ENCODE assay signal across 21 cellular contexts in genomic region chr3:165390171-165390570, GRCh38.
"Had no signal": no experiment of that assay in that cellular context is flagged by ENCODE, and none has a peak within 500 bp of the region (broad histone marks: within the 10 kb centered on the region; RNA-seq: fewer than 3 reads in every experiment).

No MANE protein-coding gene starts in this region.

- H3K9me3 ChIP-seq: prostate gland, sigmoid colon, testis, tibial artery, upper lobe of left lung had no signal

- H3K9ac ChIP-seq: neural progenitor cell had no signal

- ATAC-seq: effector memory CD8-positive, alpha-beta T cell; left cardiac atrium; left lung; naive thymus-derived CD4-positive, alpha-beta T cell; right cardiac atrium; stimulated activated memory B cell treated with anti-CD40 and anti-IgM and Interleukin-4, amounts not matched to agents 10 μg/mL and 1 μg/mL and 100 μg/mL, for 72 hours; stimulated activated naive CD8-positive, alpha-beta T cell treated with anti-CD3 and anti-CD28 coated beads, Interleukin-15, Interleukin-2, amounts not matched to agents 100 U/mL and 50 U/mL, for 24 hours had no signal

- H3K27me3 ChIP-seq: left lung, neural progenitor cell, sigmoid colon, spleen, testis, tibial artery, upper lobe of left lung had no signal

- H3K4me3 ChIP-seq: left lung, neural progenitor cell, prostate gland, sigmoid colon, spleen, testis, tibial artery, upper lobe of left lung had no signal

- H3K36me3 ChIP-seq: left lung, neural progenitor cell, prostate gland, sigmoid colon, spleen, tibial artery, upper lobe of left lung had no signal

- DNase-seq: cortex of kidney; effector memory CD8-positive, alpha-beta T cell; head of caudate nucleus; kidney; left cardiac atrium; left lung; mesenchymal stem cell; midbrain; naive thymus-derived CD4-positive, alpha-beta T cell; sigmoid colon; stimulated activated CD4-positive, alpha-beta T cell treated with anti-CD3 and anti-CD28 coated beads, Interleukin-4, amount 100 ng/mL, for 4 hours; stimulated activated naive CD8-positive, alpha-beta T cell treated with anti-CD3 and anti-CD28 coated beads, Interleukin-15, Interleukin-2, amounts not matched to agents 100 U/mL and 50 U/mL, for 24 hours; substantia nigra; testis; tibial artery had no signal

- H2AFZ ChIP-seq: neural progenitor cell had no signal

- H3K27ac ChIP-seq: left lung, neural progenitor cell, prostate gland, sigmoid colon, spleen, testis, tibial artery, upper lobe of left lung had no signal

- H3K4me1 ChIP-seq: left lung, prostate gland, spleen, testis, tibial artery, upper lobe of left lung had no signal

- H3K4me2 ChIP-seq: neural progenitor cell had no signal
